27 cellular contexts compared by ENCODE assay signal in the genomic region with DNA sequence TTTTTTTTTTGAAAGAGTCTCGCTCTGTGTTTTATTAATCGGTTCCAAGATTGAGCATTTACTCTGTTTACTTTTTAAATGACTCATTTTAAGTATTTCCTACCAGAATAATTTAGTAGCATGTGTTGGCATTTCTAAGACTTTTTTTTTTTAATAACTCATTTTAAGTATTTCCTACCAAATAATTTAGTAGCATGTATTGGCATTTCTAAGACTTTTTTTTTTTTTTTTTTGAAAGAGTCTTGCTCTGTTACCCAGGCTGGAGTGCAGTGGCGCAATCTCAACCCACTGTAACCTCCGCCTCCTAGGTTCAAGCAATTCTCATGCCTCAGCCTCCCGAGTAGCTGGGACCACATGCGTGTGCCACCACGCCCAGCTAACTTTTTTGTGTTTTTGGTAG. TPM values are rescaled to one million over a fixed set of nuclear protein-coding genes. Genes with fewer than 3 reads are reported as not detected.
DNase-seq lines count a peak whose midpoint lies in the region; ATAC-seq, FAIRE-seq and TF ChIP-seq lines count a peak whose summit lies in the region.
"Had no signal": no experiment of that assay in that cellular context is flagged by ENCODE, and none has a peak within 500 bp of the region (broad histone marks: within the 10 kb centered on the region; RNA-seq: fewer than 3 reads in every experiment).

No MANE protein-coding gene starts in this region.

- H4K8ac ChIP-seq in IMR-90 (ENCODE audit: low read depth in 2 of 2, low read length in 2 of 2) (peak overlapping the region; percentile 82 to 90), mesenchymal stem cell (ENCODE audit: low read length) (no peak overlapping the region)

- H4K91ac ChIP-seq in IMR-90 (ENCODE audit: insufficient read depth, low read depth, low read length) (peak overlapping the region; percentile 85), mesenchymal stem cell (ENCODE audit: low read length) (no peak overlapping the region)

- H2AFZ ChIP-seq in IMR-90 (replicated peaks; ENCODE audit: low read length, poor library complexity) (no peak overlapping the region), endothelial cell of umbilical vein (ENCODE audit: low read depth, low read length) (no peak overlapping the region), mesenchymal stem cell (ENCODE audit: low read depth, low read length) (no peak overlapping the region)
- H2AFZ ChIP-seq: neural progenitor cell, parathyroid adenoma had no signal

- no peak for FAIRE-seq in endothelial cell of umbilical vein (lab: Jason Lieb, UNC)
- FAIRE-seq: GM18507, RCC 7860 had no signal

- peaks cover 9% of the 10 kb centered on the region for H3K36me3 ChIP-seq in IMR-90 (ENCODE audit: control insufficient read depth, insufficient read depth, low read length)
- no peaks in the 10 kb centered on the region for H3K36me3 ChIP-seq in endothelial cell of umbilical vein (ENCODE audit: control insufficient read depth in 2 of 2, extremely low read depth in 1 of 2, insufficient read depth in 2 of 2, low read length in 2 of 2)
- H3K36me3 ChIP-seq in mesenchymal stem cell (ENCODE audit: control insufficient read depth in 1 of 2, insufficient read depth in 2 of 2, low read depth in 1 of 2, low read length in 2 of 2), result peaks cover 3 to 31% of the 10 kb centered on the region in 2 experiments

- H3K56ac ChIP-seq in IMR-90 (ENCODE audit: extremely low read depth, insufficient read depth, low read length), result no peak overlapping the region

- H2BK5ac ChIP-seq in IMR-90 (ENCODE audit: low read depth, low read length, poor library complexity, severe bottlenecking) (peak overlapping the region; percentile 75), mesenchymal stem cell (ENCODE audit: low read depth, low read length, poor library complexity, severe bottlenecking) (no peak overlapping the region)

- H2AK9ac ChIP-seq in IMR-90 (replicated peaks; ENCODE audit: low read depth, low read length, poor library complexity), result no peak overlapping the region

- no CpG with 5 or more reads among the region's 7 CpGs for WGBS in IMR-90 (ENCODE audit: extremely low coverage in 2 of 2, insufficient read length in 1 of 2), 2 experiments
- WGBS in mesenchymal stem cell, result 85% methylated on average over 4 of the region's 7 CpGs

- peak overlapping the region; percentile 73; the same call in 1 of the 2 replicates for H2BK20ac ChIP-seq in IMR-90 (ENCODE audit: low read depth, low read length)

- H2BK120ac ChIP-seq in IMR-90 (ENCODE audit: low read depth, low read length), result peak overlapping the region; percentile 84
- no peak overlapping the region for H2BK120ac ChIP-seq in mesenchymal stem cell (ENCODE audit: low read depth, low read length)

- H3K18ac ChIP-seq in IMR-90 (ENCODE audit: low read depth, low read length), result peak overlapping the region; percentile 66
- H3K18ac ChIP-seq in mesenchymal stem cell (ENCODE audit: low read depth in 1 of 2, low read length in 2 of 2), result no peak overlapping the region

- peak overlapping the region in 1 of 2 experiments; percentile 3 for H2BK12ac ChIP-seq in mesenchymal stem cell (ENCODE audit: low read length in 2 of 2)

- H3K9me3 ChIP-seq in IMR-90 (ENCODE audit: control insufficient read depth, insufficient read depth, low read length), result peaks cover 3% of the 10 kb centered on the region; the same call in 1 of the 2 replicates
- H3K9me3 ChIP-seq in endothelial cell of umbilical vein (replicated peaks; ENCODE audit: control insufficient read depth, insufficient read depth, low read length), result no peaks in the 10 kb centered on the region
- peaks cover 5% of the 10 kb centered on the region for H3K9me3 ChIP-seq in mesenchymal stem cell (ENCODE audit: control insufficient read depth, low read length)
- H3K9me3 ChIP-seq: esophagus squamous epithelium, suprapubic skin had no signal

- dilution Hi-C loops in IMR-90 (cut with HindIII; ENCODE audit: low sequenced_read_pairs, unreplicated experiment), result no loop called here
- dilution Hi-C loops in endothelial cell of umbilical vein (cut with MboI; ENCODE audit: extremely low pct_ligation_motif_present, low sequenced_read_pairs), result no loop called here

- POLR2A ChIA-PET in IMR-90 (lab: Charles Lee; ENCODE audit: unreplicated experiment) (no interaction called here), endothelial cell of umbilical vein (lab: Charles Lee) (no interaction called here)

- H3K9me1 ChIP-seq in IMR-90 (ENCODE audit: insufficient read depth, low read length) (peaks cover 6% of the 10 kb centered on the region), endothelial cell of umbilical vein (replicated peaks; ENCODE audit: control insufficient read depth, extremely low read depth, insufficient read depth, low read length) (no peaks in the 10 kb centered on the region)

- H3K4me1 ChIP-seq in IMR-90 (ENCODE audit: control insufficient read depth, insufficient read depth, low read length) (peaks cover 14% of the 10 kb centered on the region), endothelial cell of umbilical vein (ENCODE audit: control insufficient read depth, extremely low read depth, insufficient read depth, low read length) (peaks cover 6% of the 10 kb centered on the region), mesenchymal stem cell (ENCODE audit: control insufficient read depth, insufficient read depth, low read depth, low read length) (no peaks in the 10 kb centered on the region)
- H3K4me1 ChIP-seq: neural progenitor cell, parathyroid adenoma, suprapubic skin had no signal

- no peak overlapping the region for H3K9ac ChIP-seq in IMR-90 (ENCODE audit: low read depth, low read length)
- H3K9ac ChIP-seq in endothelial cell of umbilical vein (replicated peaks; ENCODE audit: extremely low read depth, insufficient read depth, low read length), result no peak overlapping the region
- no peak overlapping the region for H3K9ac ChIP-seq in mesenchymal stem cell (ENCODE audit: low read length)
- H3K9ac ChIP-seq: neural progenitor cell, parathyroid adenoma had no signal

- peak overlapping the region; percentile 73 for H3K4ac ChIP-seq in IMR-90 (ENCODE audit: low read depth, low read length)
- no peak overlapping the region for H3K4ac ChIP-seq in mesenchymal stem cell (ENCODE audit: low read depth in 1 of 2, low read length in 2 of 2)

- H3K27me3 ChIP-seq in IMR-90 (ENCODE audit: control insufficient read depth, insufficient read depth, low read length) (no peaks in the 10 kb centered on the region), endothelial cell of umbilical vein (ENCODE audit: control insufficient read depth in 2 of 2, insufficient read depth in 2 of 2, low read length in 2 of 2) (peaks cover 3 to 6% of the 10 kb centered on the region in 2 experiments), mesenchymal stem cell (ENCODE audit: control insufficient read depth in 1 of 2, insufficient read depth in 1 of 2, low read length in 2 of 2) (no peaks in the 10 kb centered on the region)
- H3K27me3 ChIP-seq: esophagus squamous epithelium, neural progenitor cell, suprapubic skin had no signal

- H4K5ac ChIP-seq in IMR-90 (ENCODE audit: low read depth, low read length), result peak overlapping the region; percentile 66

- peak overlapping the region; percentile 93; the same call in 1 of the 3 replicates for H2BK15ac ChIP-seq in IMR-90 (ENCODE audit: low read depth, low read length)
- no peak overlapping the region for H2BK15ac ChIP-seq in mesenchymal stem cell (ENCODE audit: low read depth, poor library complexity, severe bottlenecking)

- CTCF ChIA-PET in IMR-90 (lab: Yijun Ruan, JAX) (no interaction called here), endothelial cell of umbilical vein (lab: Charles Lee) (interaction anchor here (1.3 to 1.5 kb wide), 2 partner anchors 11 to 13 kb away, joined by 3 to 6 read pairs; a partner anchor contains a TSS)

- H4K20me1 ChIP-seq in IMR-90 (ENCODE audit: insufficient read depth, low read length) (no peaks in the 10 kb centered on the region), endothelial cell of umbilical vein (replicated peaks; ENCODE audit: control insufficient read depth, extremely low read depth, insufficient read depth, low read length) (peaks cover 3% of the 10 kb centered on the region)

- no peak overlapping the region for H3K4me2 ChIP-seq in IMR-90 (ENCODE audit: low read depth, low read length)
- H3K4me2 ChIP-seq in endothelial cell of umbilical vein (ENCODE audit: insufficient read depth, low read length), result peak overlapping the region; percentile 8
- H3K4me2 ChIP-seq in mesenchymal stem cell (ENCODE audit: low read length, poor library complexity, severe bottlenecking), result no peak overlapping the region
- H3K4me2 ChIP-seq: neural progenitor cell had no signal

- TF ChIP-seq CTCF in IMR-90 (conservative IDR thresholded peaks at IDR 0.05; ENCODE audit: low read depth, low read length), result no peak
- no peak for TF ChIP-seq CTCF in endothelial cell of umbilical vein (IDR thresholded peaks at IDR 0.05; ENCODE audit: extremely low read depth in 1 of 2, insufficient read depth in 1 of 2, low read depth in 1 of 2, low read length in 2 of 2)

- peak overlapping the region; percentile 92 for H2AK5ac ChIP-seq in IMR-90 (ENCODE audit: low read depth, low read length)
- no peak overlapping the region for H2AK5ac ChIP-seq in mesenchymal stem cell (ENCODE audit: low read length, severe bottlenecking)

- H3K23ac ChIP-seq in IMR-90 (ENCODE audit: low read depth, low read length) (no peak overlapping the region), mesenchymal stem cell (ENCODE audit: low read length in 2 of 2) (no peak overlapping the region)

- BruUV-seq in IMR-90 (replicated peaks; lab: Mats Ljungman, UMichigan) (no TSS peak), endothelial cell of umbilical vein (replicated peaks; lab: Mats Ljungman, UMichigan) (no TSS peak)

- peaks cover 16 to 38% of the 10 kb centered on the region in 2 experiments for H3K79me1 ChIP-seq in IMR-90 (ENCODE audit: low read depth in 1 of 2, low read length in 2 of 2)
- H3K79me1 ChIP-seq in mesenchymal stem cell (replicated peaks; ENCODE audit: low read length, poor library complexity, severe bottlenecking), result no peaks in the 10 kb centered on the region

- H3K14ac ChIP-seq in IMR-90 (replicated peaks; ENCODE audit: low read depth, low read length) (no peak overlapping the region), mesenchymal stem cell (ENCODE audit: low read length in 2 of 2) (no peak overlapping the region)

- H3K79me2 ChIP-seq in endothelial cell of umbilical vein (ENCODE audit: control insufficient read depth, insufficient read depth, low read length), result no peaks in the 10 kb centered on the region
- H3K79me2 ChIP-seq: parathyroid adenoma had no signal

- DNase-seq in AG20443 (ENCODE audit: low spot score) (peak; percentile 10), IMR-90 (peak; percentile 63), endothelial cell of umbilical vein (ENCODE audit: low read depth, low spot score) (peak; percentile 44), mesenchymal stem cell (peak; percentile 24), NCI-H2081 (lab: John Stamatoyannopoulos, UW) (no peak), NCI-H1417 treated with DMSO at 0.1 percent for 48 hours (lab: John Stamatoyannopoulos, UW) (no peak)
- DNase-seq: activated CD4-positive, alpha-beta T cell treated with anti-CD3 and anti-CD28 coated beads, Interleukin-2, amount 50 U/mL, for 48 hours; activated CD4-positive, CD25-positive, alpha-beta regulatory T cell treated with anti-CD3 and anti-CD28 coated beads, Interleukin-2, amount 50 U/mL, for 72 hours; activated T-cell treated with anti-CD3 and anti-CD28 coated beads, Interleukin-2, amount 50 U/mL, for 72 hours; CD4-positive, CD25-positive, alpha-beta regulatory T cell; DND-41; esophagus squamous epithelium; immature natural killer cell; left ventricle myocardium inferior; MV-4-11; NCI-H446; NCI-H748 treated with DMSO at 0.1 percent for 48 hours; SIG-M5; stimulated activated CD4-positive, alpha-beta T cell treated with anti-CD3 and anti-CD28 coated beads, Interleukin-1b, Interleukin-23, amount 100 ng/mL, for 48 hours; stimulated activated naive CD4-positive, alpha-beta T cell treated with Interleukin-2 at 50 U/mL for 16 hours had no signal

- H3K27ac ChIP-seq in IMR-90 (ENCODE audit: insufficient read depth, low read length), result peak overlapping the region; percentile 81
- no peak overlapping the region for H3K27ac ChIP-seq in endothelial cell of umbilical vein (ENCODE audit: insufficient read depth, low read depth, low read length)
- no peak overlapping the region for H3K27ac ChIP-seq in mesenchymal stem cell (ENCODE audit: low read length, poor library complexity, severe bottlenecking)
- H3K27ac ChIP-seq: esophagus squamous epithelium, HL-60, left ventricle myocardium inferior, neural progenitor cell, parathyroid adenoma, suprapubic skin had no signal

- TF ChIP-seq POLR2A in IMR-90 (IDR thresholded peaks at IDR 0.05; ENCODE audit: low read depth, low read length) (no peak), endothelial cell of umbilical vein (IDR thresholded peaks at IDR 0.05; ENCODE audit: low read depth, low read length) (no peak)

- in situ Hi-C loops in IMR-90 (cut with MboI; ENCODE audit: low sequenced_read_pairs), result no loop called here

- ATAC-seq in IMR-90 (ENCODE audit: low read depth), result peak; percentile 25; the same call in 1 of the 2 replicates
- no peak for ATAC-seq in HG03196 (IDR thresholded peaks at IDR 0.05; ENCODE audit: unreplicated experiment)
- ATAC-seq: activated T-cell treated with anti-CD3 and anti-CD28 coated beads, Interleukin-2, amount 50 U/mL, for 72 hours had no signal

- TF ChIP-seq RAD21 in IMR-90 (IDR thresholded peaks at IDR 0.05; ENCODE audit: low read length), result no peak

- H3K4me3 ChIP-seq in IMR-90 (ENCODE audit: insufficient read depth, low read depth, low read length) (no peak overlapping the region), endothelial cell of umbilical vein (replicated peaks in 1 of 3; ENCODE audit: insufficient read depth in 1 of 3, low read depth in 1 of 3, low read length in 3 of 3) (no peak overlapping the region), mesenchymal stem cell (ENCODE audit: insufficient read depth in 1 of 2, low read depth in 1 of 2, low read length in 2 of 2) (no peak overlapping the region)
- H3K4me3 ChIP-seq: esophagus squamous epithelium, left ventricle myocardium inferior, neural progenitor cell, suprapubic skin had no signal

- intact Hi-C loops in IMR-90 (cut with micrococcal nuclease), result no loop called here
- intact Hi-C loops in endothelial cell of umbilical vein (cut with micrococcal nuclease), result no loop called here

RNA-seq across cellular contexts. Expression of a gene that starts 13.1 kb away (rescaled TPM):
- total RNA-seq in IMR-90 (2012; rRNA removed) (5.7 and 8.6 TPM in 2 replicates), endothelial cell of umbilical vein (5.4 and 5.6 TPM in 2 replicates)
- polyA plus RNA-seq in IMR-90 (2012; rRNA removed) (2.9 and 4.3 TPM in 2 replicates), endothelial cell of umbilical vein (0.86 and 1.5 TPM in 2 replicates)
- polyA plus RNA-seq in IMR-90 (2012; cell fraction: cytosol; rRNA removed), result 0.33 and 0.35 TPM in 2 replicates
- 1.1 and 6.2 TPM in 2 replicates for polyA plus RNA-seq in IMR-90 (2012; cell fraction: nucleus; rRNA removed; ENCODE audit: low replicate concordance)
- 2.0 TPM in 2 replicates for polyA plus RNA-seq in endothelial cell of umbilical vein (2011; cell fraction: cytosol; rRNA removed)
- 5.1 and 6.1 TPM in 2 replicates for polyA plus RNA-seq in endothelial cell of umbilical vein (2011; cell fraction: nucleus; rRNA removed)
- 4.0 and 4.3 TPM in 2 replicates for polyA plus RNA-seq in endothelial cell of umbilical vein (2012)
- 1.8 and 2.0 TPM in 2 replicates for polyA minus RNA-seq in endothelial cell of umbilical vein
- polyA minus RNA-seq in endothelial cell of umbilical vein (2011; cell fraction: cytosol; rRNA and poly(A)+ RNA removed), result 2.3 TPM
- polyA minus RNA-seq in endothelial cell of umbilical vein (2011; cell fraction: nucleus; rRNA and poly(A)+ RNA removed), result 5.0 and 5.8 TPM in 2 replicates
- 7.4 TPM for polyA plus RNA-seq in mesenchymal stem cell (2013, experiment 1 of 2)
- polyA plus RNA-seq in mesenchymal stem cell (2013, experiment 2 of 2), result 7.1 TPM

RNA-seq across cellular contexts. Expression of a gene that starts 13.4 kb away (rescaled TPM):
- total RNA-seq in IMR-90 (2012; rRNA removed) (16.7 and 21.9 TPM in 2 replicates), endothelial cell of umbilical vein (5.8 and 7.2 TPM in 2 replicates)
- polyA plus RNA-seq in IMR-90 (2012; rRNA removed) (6.6 and 8.5 TPM in 2 replicates), endothelial cell of umbilical vein (2.1 and 3.1 TPM in 2 replicates)
- 2.4 and 3.2 TPM in 2 replicates for polyA plus RNA-seq in IMR-90 (2012; cell fraction: cytosol; rRNA removed)
- polyA plus RNA-seq in IMR-90 (2012; cell fraction: nucleus; rRNA removed; ENCODE audit: low replicate concordance), result 2.4 and 6.0 TPM in 2 replicates
- 3.0 and 3.5 TPM in 2 replicates for polyA plus RNA-seq in endothelial cell of umbilical vein (2011; cell fraction: cytosol; rRNA removed)
- polyA plus RNA-seq in endothelial cell of umbilical vein (2011; cell fraction: nucleus; rRNA removed), result 3.0 and 4.0 TPM in 2 replicates
- polyA plus RNA-seq in endothelial cell of umbilical vein (2012), result 4.9 and 8.1 TPM in 2 replicates
- 5.2 and 6.2 TPM in 2 replicates for polyA minus RNA-seq in endothelial cell of umbilical vein
- polyA minus RNA-seq in endothelial cell of umbilical vein (2011; cell fraction: cytosol; rRNA and poly(A)+ RNA removed), result 1.1 TPM
- 2.4 and 4.5 TPM in 2 replicates for polyA minus RNA-seq in endothelial cell of umbilical vein (2011; cell fraction: nucleus; rRNA and poly(A)+ RNA removed)
- 8.7 TPM for polyA plus RNA-seq in mesenchymal stem cell (2013, experiment 1 of 2)
- 9.3 TPM for polyA plus RNA-seq in mesenchymal stem cell (2013, experiment 2 of 2)

RNA-seq across cellular contexts. Expression of a gene that starts 38.5 kb away (rescaled TPM):
- 3.9 and 6.7 TPM in 2 replicates for total RNA-seq in IMR-90 (2012; rRNA removed)
- polyA plus RNA-seq in IMR-90 (2012; rRNA removed), result 12.2 and 15.4 TPM in 2 replicates
- 4.0 TPM in 2 replicates for polyA plus RNA-seq in IMR-90 (2012; cell fraction: cytosol; rRNA removed)
- polyA plus RNA-seq in IMR-90 (2012; cell fraction: nucleus; rRNA removed; ENCODE audit: low replicate concordance), result 9.2 and 65.7 TPM in 2 replicates
- total RNA-seq in endothelial cell of umbilical vein, result 28.2 and 32.4 TPM in 2 replicates
- 12.9 and 14.5 TPM in 2 replicates for polyA plus RNA-seq in endothelial cell of umbilical vein
- 11.6 and 11.8 TPM in 2 replicates for polyA plus RNA-seq in endothelial cell of umbilical vein (2011; cell fraction: cytosol; rRNA removed)
- 53.5 and 53.8 TPM in 2 replicates for polyA plus RNA-seq in endothelial cell of umbilical vein (2011; cell fraction: nucleus; rRNA removed)
- 12.7 and 18.0 TPM in 2 replicates for polyA plus RNA-seq in endothelial cell of umbilical vein (2012)
- 12.4 and 16.3 TPM in 2 replicates for polyA minus RNA-seq in endothelial cell of umbilical vein
- polyA minus RNA-seq in endothelial cell of umbilical vein (2011; cell fraction: cytosol; rRNA and poly(A)+ RNA removed), result 4.2 TPM
- 10.1 and 24.7 TPM in 2 replicates for polyA minus RNA-seq in endothelial cell of umbilical vein (2011; cell fraction: nucleus; rRNA and poly(A)+ RNA removed)
- 35.2 TPM for polyA plus RNA-seq in mesenchymal stem cell (2013, experiment 1 of 2)
- 34.4 TPM for polyA plus RNA-seq in mesenchymal stem cell (2013, experiment 2 of 2)

Comparison
In these comparisons a context has a peak if more than half of its experiments do, and no peak if none do; other contexts are left out.
1. DNase-seq: peak in AG20443 (single experiment), IMR-90 (single experiment), endothelial cell of umbilical vein (single experiment) and mesenchymal stem cell (single experiment); none in NCI-H2081 (0 of 2) and NCI-H1417 treated with DMSO at 0.1 percent for 48 hours (single experiment).